In genomic region chr9:117462926-117463325, GRCh38 we compare ENCODE assay signal across 1 cellular context.
TF ChIP-seq lines count a peak whose summit lies in the region.

No MANE protein-coding gene starts in this region.

TF ChIP-seq in IMR-90, 13 proteins besides CTCF, POLR2A, EP300 and RAD21:
- no peak for TF ChIP-seq CHD1 (IDR thresholded peaks at IDR 0.05; ENCODE audit: low read depth, low read length)
- TF ChIP-seq CEBPB (IDR thresholded peaks at IDR 0.05; ENCODE audit: low read depth, low read length): peak; percentile 26; the same call in 1 of the 2 replicates
- TF ChIP-seq RFX5 (IDR thresholded peaks at IDR 0.05; ENCODE audit: low read depth, low read length): no peak
- TF ChIP-seq BHLHE40 (IDR thresholded peaks at IDR 0.05; ENCODE audit: low read depth, low read length): no peak
TF ChIP-seq in IMR-90: peak in this region for 1.
